Comparison of ENCODE assay signal across 11 cellular contexts in the genomic region with DNA sequence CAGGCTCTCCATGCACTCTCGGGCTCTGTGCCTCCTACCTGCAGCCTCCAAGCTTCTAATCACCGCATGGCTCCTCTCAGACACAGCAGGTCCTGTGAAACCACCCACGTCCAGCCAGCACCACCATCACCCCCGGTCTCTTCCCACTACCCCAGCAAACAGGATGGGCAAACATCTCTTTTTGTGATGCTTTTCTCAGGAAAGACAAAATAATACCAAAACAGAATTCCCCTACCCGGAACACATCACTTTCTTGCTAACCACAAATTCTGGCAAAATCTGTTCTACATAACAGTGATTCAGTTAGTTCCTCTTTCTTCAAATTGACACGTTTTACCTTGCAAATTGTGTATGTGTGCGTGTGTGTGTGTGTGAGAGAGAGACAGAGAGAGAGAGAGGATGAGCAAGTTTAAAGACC.
DNase-seq lines count a peak whose midpoint lies in the region; ATAC-seq lines count a peak whose summit lies in the region.
"Had no signal": no experiment of that assay in that cellular context is flagged by ENCODE, and none has a peak within 500 bp of the region (broad histone marks: within the 10 kb centered on the region; RNA-seq: fewer than 3 reads in every experiment).

No MANE protein-coding gene starts in this region.

- DNase-seq in CD1c-positive myeloid dendritic cell (ENCODE audit: extremely low spot score) (peak; percentile 91), OCI-M1 (lab: John Stamatoyannopoulos, UW) (peak; percentile 44), NCI-H2081 treated with DMSO at 0.1 percent for 48 hours (lab: John Stamatoyannopoulos, UW) (no peak), SW 1271 (lab: John Stamatoyannopoulos, UW) (no peak)
- DNase-seq in activated T-cell treated with anti-CD3 and anti-CD28 coated beads, Interleukin-2, amount 50 U/mL, for 1 hour, result no peak
- no peak for DNase-seq in activated CD4-positive, alpha-beta T cell treated with anti-CD3 and anti-CD28 coated beads for 4 hours
- DNase-seq: CD4-positive, CD25-positive, alpha-beta regulatory T cell; SIG-M5; stimulated activated CD4-positive, alpha-beta T cell treated with anti-CD3 and anti-CD28 coated beads, Interleukin-4, amount 100 ng/mL, for 24 hours had no signal

- peak; percentile 65 for ATAC-seq in GM19023 (IDR thresholded peaks at IDR 0.05; ENCODE audit: unreplicated experiment)
- peak; percentile 54 for ATAC-seq in HG02885 (IDR thresholded peaks at IDR 0.05; ENCODE audit: poor library complexity, unreplicated experiment)

Comparison
In these comparisons a context has a peak if more than half of its experiments do, and no peak if none do; other contexts are left out.
1. DNase-seq: peak in CD1c-positive myeloid dendritic cell (single experiment) and OCI-M1 (single experiment); none in activated T-cell treated with anti-CD3 and anti-CD28 coated beads, Interleukin-2, amount 50 U/mL, for 1 hour (single experiment), NCI-H2081 treated with DMSO at 0.1 percent for 48 hours (single experiment), SW 1271 (0 of 2) and activated CD4-positive, alpha-beta T cell treated with anti-CD3 and anti-CD28 coated beads for 4 hours (0 of 2).